In genomic region chr17:78902231-78902630, GRCh38 we compare ENCODE assay signal across 4 cellular contexts. TPM values are rescaled to one million over a fixed set of nuclear protein-coding genes. Genes with fewer than 3 reads are reported as not detected.
"Had no signal": no experiment of that assay in that cellular context is flagged by ENCODE, and none has a peak within 500 bp of the region (broad histone marks: within the 10 kb centered on the region; RNA-seq: fewer than 3 reads in every experiment).

No MANE protein-coding gene starts in this region.

RNA-seq across cellular contexts. Expression of gene CEP295NL, which starts 0.8 kb away (rescaled TPM):
- total RNA-seq: activated CD8-positive, alpha-beta memory T cell treated with anti-CD3 and anti-CD28 coated beads for 36 hours; activated T-helper 2 cell treated with anti-CD3 and anti-CD28 coated beads, Interferon-gamma antibody, Interleukin-2, Interleukin-4, amounts not matched to agents 10 μg/mL and 5 μg/mL and 100 μg/mL, durations not matched to agents 14 hours and 24 hours and 36 hours; OCI-LY7; T-helper 2 cell treated with Interferon-gamma antibody and Interleukin-4, amounts not matched to agents 100 ng/mL and 5 ng/mL, for 36 hours had no signal
